In the genomic region with DNA sequence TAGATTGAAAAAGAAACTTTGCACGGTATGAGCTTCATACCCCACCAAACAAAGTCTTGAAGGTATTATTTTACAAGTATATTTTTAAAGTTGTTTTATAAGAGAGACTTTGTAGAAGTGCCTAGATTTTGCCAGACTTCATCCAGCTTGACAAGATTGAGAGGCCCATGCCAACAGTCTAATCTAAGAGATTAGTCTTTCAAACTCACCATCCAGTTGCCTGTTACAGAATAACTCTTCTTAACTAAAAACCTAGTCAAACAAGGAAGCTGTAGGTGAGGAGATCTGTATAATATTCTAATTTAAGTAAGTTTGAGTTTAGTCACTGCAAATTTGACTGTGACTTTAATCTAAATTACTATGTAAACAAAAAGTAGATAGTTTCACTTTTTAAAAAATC, we compare ENCODE assay signal across 1 cellular context.
TF ChIP-seq lines count a peak whose summit lies in the region.

No MANE protein-coding gene starts in this region.

TF ChIP-seq in IMR-90, 13 proteins besides CTCF, POLR2A, EP300 and RAD21 (continued from another document):
- TF ChIP-seq, protein P1, sequence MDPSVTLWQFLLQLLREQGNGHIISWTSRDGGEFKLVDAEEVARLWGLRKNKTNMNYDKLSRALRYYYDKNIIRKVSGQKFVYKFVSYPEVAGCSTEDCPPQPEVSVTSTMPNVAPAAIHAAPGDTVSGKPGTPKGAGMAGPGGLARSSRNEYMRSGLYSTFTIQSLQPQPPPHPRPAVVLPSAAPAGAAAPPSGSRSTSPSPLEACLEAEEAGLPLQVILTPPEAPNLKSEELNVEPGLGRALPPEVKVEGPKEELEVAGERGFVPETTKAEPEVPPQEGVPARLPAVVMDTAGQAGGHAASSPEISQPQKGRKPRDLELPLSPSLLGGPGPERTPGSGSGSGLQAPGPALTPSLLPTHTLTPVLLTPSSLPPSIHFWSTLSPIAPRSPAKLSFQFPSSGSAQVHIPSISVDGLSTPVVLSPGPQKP (IDR thresholded peaks at IDR 0.05; ENCODE audit: borderline replicate concordance, low read depth, low read length), result no peak
- TF ChIP-seq RFX5 (IDR thresholded peaks at IDR 0.05; ENCODE audit: low read depth, low read length), result no peak
- TF ChIP-seq SMC3 (IDR thresholded peaks at IDR 0.05; ENCODE audit: low read depth, low read length), result no peak
- TF ChIP-seq CHD1 (IDR thresholded peaks at IDR 0.05; ENCODE audit: low read depth, low read length), result no peak
- no peak for TF ChIP-seq RCOR1 (IDR thresholded peaks at IDR 0.05; ENCODE audit: insufficient replicate concordance, low read length)
- TF ChIP-seq NFE2L2 (IDR thresholded peaks at IDR 0.05; ENCODE audit: low read depth, low read length), result no peak
- no peak for TF ChIP-seq FOS (IDR thresholded peaks at IDR 0.05; ENCODE audit: low read depth, low read length)
